In the genomic region with DNA sequence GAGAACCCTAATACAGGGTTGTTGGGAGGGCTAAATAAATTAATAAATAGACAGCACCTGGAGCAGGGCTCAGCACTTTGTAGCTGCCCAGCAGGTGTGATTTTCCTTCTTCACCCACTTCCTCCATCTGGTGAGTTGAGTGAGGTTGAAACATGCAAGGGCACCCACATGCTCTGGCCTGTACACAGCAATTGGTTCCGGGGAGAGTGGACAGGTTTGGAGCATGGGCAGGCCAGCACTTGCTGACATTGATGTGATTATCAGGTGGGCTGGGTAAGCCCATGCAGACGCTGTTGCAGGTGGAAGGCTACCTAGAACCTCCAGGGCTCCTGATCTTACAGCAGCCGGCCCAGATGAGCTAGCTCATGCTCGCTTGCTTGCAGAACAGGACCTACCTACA, we compare ENCODE assay signal across 1 cellular context.
TF ChIP-seq lines count a peak whose summit lies in the region.

No MANE protein-coding gene starts in this region.

TF ChIP-seq in HepG2, 621 proteins besides CTCF, POLR2A, EP300 and RAD21 (continued from another document):
- no peak for TF ChIP-seq ZNF616 (CRISPR knock-in tag; IDR thresholded peaks at IDR 0.05; ENCODE audit: low read depth)
- no peak for TF ChIP-seq ZSCAN29 (CRISPR knock-in tag; conservative IDR thresholded peaks at IDR 0.05)
- no peak for TF ChIP-seq ZNF556 (CRISPR knock-in tag; IDR thresholded peaks at IDR 0.05; ENCODE audit: borderline replicate concordance)
- TF ChIP-seq, protein P1, sequence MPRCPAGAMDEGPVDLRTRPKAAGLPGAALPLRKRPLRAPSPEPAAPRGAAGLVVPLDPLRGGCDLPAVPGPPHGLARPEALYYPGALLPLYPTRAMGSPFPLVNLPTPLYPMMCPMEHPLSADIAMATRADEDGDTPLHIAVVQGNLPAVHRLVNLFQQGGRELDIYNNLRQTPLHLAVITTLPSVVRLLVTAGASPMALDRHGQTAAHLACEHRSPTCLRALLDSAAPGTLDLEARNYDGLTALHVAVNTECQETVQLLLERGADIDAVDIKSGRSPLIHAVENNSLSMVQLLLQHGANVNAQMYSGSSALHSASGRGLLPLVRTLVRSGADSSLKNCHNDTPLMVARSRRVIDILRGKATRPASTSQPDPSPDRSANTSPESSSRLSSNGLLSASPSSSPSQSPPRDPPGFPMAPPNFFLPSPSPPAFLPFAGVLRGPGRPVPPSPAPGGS (CRISPR knock-in tag; IDR thresholded peaks at IDR 0.05), result 0 out of 2 replicates have a peak, but pooled peaks have one; percentile 20
- TF ChIP-seq ARHGAP35 (CRISPR knock-in tag; IDR thresholded peaks at IDR 0.05; ENCODE audit: borderline replicate concordance), result no peak
- TF ChIP-seq, protein P2, sequence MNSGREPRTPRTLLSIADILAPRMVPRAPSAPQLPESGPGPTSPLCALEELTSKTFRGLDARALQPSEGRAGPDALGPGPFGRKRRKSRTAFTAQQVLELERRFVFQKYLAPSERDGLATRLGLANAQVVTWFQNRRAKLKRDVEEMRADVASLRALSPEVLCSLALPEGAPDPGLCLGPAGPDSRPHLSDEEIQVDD (CRISPR knock-in tag; IDR thresholded peaks at IDR 0.05; ENCODE audit: borderline replicate concordance), result 0 out of 2 replicates have a peak, but pooled peaks have one; percentile 26
- no peak for TF ChIP-seq HNRNPH1 (optimal IDR thresholded peaks at IDR 0.05; ENCODE audit: low read depth, low read length)
- TF ChIP-seq CREM (IDR thresholded peaks at IDR 0.05), result no peak
- no peak for TF ChIP-seq CREM (CRISPR knock-in tag; IDR thresholded peaks at IDR 0.05)
- no peak for TF ChIP-seq KLF15 (CRISPR knock-in tag; IDR thresholded peaks at IDR 0.05; ENCODE audit: borderline replicate concordance)
- TF ChIP-seq, protein P3, sequence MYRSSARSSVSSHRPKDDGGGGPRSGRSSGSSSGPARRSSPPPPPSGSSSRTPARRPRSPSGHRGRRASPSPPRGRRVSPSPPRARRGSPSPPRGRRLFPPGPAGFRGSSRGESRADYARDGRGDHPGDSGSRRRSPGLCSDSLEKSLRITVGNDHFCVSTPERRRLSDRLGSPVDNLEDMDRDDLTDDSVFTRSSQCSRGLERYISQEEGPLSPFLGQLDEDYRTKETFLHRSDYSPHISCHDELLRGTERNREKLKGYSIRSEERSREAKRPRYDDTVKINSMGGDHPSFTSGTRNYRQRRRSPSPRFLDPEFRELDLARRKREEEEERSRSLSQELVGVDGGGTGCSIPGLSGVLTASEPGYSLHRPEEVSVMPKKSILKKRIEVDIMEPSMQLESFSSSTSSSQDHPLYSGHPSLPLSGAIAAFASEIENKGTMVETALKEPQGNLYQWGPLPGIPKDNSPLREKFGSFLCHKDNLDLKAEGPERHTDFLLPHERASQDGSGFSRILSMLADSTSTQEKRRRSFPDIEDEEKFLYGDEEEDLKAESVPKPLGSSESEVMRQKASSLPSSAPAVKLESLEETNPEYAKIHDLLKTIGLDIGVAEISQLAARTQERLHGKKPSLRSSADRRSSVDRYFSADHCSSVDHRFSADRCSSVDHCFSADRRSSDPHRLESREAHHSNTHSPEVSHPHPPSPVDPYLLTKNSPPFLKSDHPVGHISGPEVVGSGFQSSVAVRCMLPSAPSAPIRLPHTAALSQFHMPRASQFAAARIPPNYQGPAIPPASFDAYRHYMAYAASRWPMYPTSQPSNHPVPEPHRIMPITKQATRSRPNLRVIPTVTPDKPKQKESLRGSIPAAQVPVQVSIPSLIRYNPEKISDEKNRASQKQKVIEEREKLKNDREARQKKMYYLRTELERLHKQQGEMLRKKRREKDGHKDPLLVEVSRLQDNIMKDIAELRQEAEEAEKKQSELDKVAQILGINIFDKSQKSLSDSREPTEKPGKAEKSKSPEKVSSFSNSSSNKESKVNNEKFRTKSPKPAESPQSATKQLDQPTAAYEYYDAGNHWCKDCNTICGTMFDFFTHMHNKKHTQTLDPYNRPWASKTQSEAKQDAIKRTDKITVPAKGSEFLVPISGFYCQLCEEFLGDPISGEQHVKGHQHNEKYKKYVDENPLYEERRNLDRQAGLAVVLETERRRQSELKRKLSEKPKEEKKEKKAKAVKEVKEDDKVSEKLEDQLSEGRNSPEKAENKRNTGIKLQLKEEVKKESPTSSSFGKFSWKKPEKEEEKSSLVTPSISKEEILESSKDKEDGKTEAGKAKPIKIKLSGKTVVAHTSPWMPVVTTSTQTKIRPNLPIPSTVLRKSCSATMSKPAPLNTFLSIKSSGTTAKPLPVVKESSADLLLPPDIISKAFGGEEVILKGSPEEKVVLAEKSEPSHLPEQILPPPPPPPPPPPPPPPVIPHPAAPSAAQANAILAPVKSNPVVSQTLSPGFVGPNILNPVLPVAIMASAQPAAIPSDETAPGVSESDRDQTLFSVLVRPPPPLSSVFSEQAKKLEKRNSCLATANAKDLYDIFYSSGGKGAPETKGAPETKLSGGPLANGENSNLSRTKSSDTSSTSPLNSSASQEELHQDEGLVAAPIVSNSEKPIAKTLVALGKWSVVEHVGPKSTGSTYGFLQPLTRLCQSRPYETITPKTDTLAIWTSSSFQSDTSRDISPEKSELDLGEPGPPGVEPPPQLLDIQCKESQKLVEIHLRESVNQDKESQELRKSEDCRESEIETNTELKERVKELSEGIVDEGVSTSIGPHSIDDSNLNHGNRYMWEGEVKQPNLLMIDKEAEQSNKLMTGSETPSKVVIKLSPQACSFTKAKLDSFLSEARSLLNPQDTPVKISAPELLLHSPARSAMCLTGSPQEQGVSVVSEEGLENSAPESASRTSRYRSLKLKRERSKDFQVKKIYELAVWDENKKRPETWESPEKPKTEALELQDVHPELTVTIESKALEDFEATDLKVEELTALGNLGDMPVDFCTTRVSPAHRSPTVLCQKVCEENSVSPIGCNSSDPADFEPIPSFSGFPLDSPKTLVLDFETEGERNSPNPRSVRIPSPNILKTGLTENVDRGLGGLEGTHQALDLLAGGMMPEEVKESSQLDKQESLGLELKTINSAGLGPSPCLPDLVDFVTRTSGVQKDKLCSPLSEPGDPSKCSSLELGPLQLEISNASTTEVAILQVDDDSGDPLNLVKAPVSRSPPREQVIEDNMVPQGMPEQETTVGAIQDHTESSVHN (CRISPR knock-in tag; IDR thresholded peaks at IDR 0.05), result no peak
- no peak for TF ChIP-seq NCOR1 (IDR thresholded peaks at IDR 0.05; ENCODE audit: borderline replicate concordance, low read length)
- no peak for TF ChIP-seq KLF16 (CRISPR knock-in tag; IDR thresholded peaks at IDR 0.05)
- no peak for TF ChIP-seq AGO2 (optimal IDR thresholded peaks at IDR 0.05; ENCODE audit: low read depth, low read length)
- peak; percentile 77; the same call in 1 of the 2 replicates for TF ChIP-seq ZNF879 (CRISPR knock-in tag; IDR thresholded peaks at IDR 0.05)
- TF ChIP-seq AGO1 (IDR thresholded peaks at IDR 0.05; ENCODE audit: low read depth, low read length, poor library complexity, severe bottlenecking), result no peak
- 0 out of 2 replicates have a peak, but pooled peaks have one; percentile 27 for TF ChIP-seq ZNF891 (CRISPR knock-in tag; IDR thresholded peaks at IDR 0.05)
- no peak for TF ChIP-seq ZNF83 (CRISPR knock-in tag; IDR thresholded peaks at IDR 0.05; ENCODE audit: borderline replicate concordance)
- 0 out of 2 replicates have a peak, but pooled peaks have one; percentile 9 for TF ChIP-seq ERF (CRISPR knock-in tag; IDR thresholded peaks at IDR 0.05)
- TF ChIP-seq ETV5 (CRISPR knock-in tag; IDR thresholded peaks at IDR 0.05; ENCODE audit: borderline replicate concordance), result no peak
- TF ChIP-seq ZMAT3 (CRISPR knock-in tag; conservative IDR thresholded peaks at IDR 0.05), result 0 out of 2 replicates have a peak, but pooled peaks have one; percentile 36
- TF ChIP-seq TOE1 (CRISPR knock-in tag; IDR thresholded peaks at IDR 0.05), result no peak
- TF ChIP-seq SAP130 (CRISPR knock-in tag; IDR thresholded peaks at IDR 0.05; ENCODE audit: low read depth), result peak; percentile 21; the same call in 1 of the 2 replicates
- TF ChIP-seq SMARCE1 (IDR thresholded peaks at IDR 0.05; ENCODE audit: borderline replicate concordance), result no peak
- TF ChIP-seq GATAD2A (CRISPR knock-in tag; IDR thresholded peaks at IDR 0.05), result no peak
- no peak for TF ChIP-seq ATF7-NPFF (CRISPR knock-in tag; IDR thresholded peaks at IDR 0.05; ENCODE audit: low read depth)
